Comparison of ENCODE assay signal across 18 cellular contexts in genomic region chr7:43694399-43694748, GRCh38. TPM values are rescaled to one million over a fixed set of nuclear protein-coding genes. Genes with fewer than 3 reads are reported as not detected.
DNase-seq lines count a peak whose midpoint lies in the region; ATAC-seq, FAIRE-seq and TF ChIP-seq lines count a peak whose summit lies in the region.
"Had no signal": no experiment of that assay in that cellular context is flagged by ENCODE, and none has a peak within 500 bp of the region (broad histone marks: within the 10 kb centered on the region; RNA-seq: fewer than 3 reads in every experiment).

No MANE protein-coding gene starts in this region.

- WGBS in ovary, 3 donors = 78 to 94% (median 93%) methylated on average over 2 of the region's 2 CpGs

- peak; percentile 37 for FAIRE-seq in astrocyte (lab: Jason Lieb, UNC)

- TF ChIP-seq EP300 in ovary (IDR thresholded peaks at IDR 0.05) = no peak

- H3K9me3 ChIP-seq in astrocyte (ENCODE audit: insufficient read depth, low read depth, low read length) (no peaks in the 10 kb centered on the region), ovary (no peaks in the 10 kb centered on the region)

- H3K4me3 ChIP-seq in ACC112 (ENCODE audit: low read depth, low read length) = peak overlapping the region; percentile 57
- no peak overlapping the region for H3K4me3 ChIP-seq in HFF-Myc (replicated peaks; ENCODE audit: low read depth, low read length)
- H3K4me3 ChIP-seq in astrocyte (ENCODE audit: insufficient read depth, low read depth, low read length) = peak overlapping the region; percentile 15
- H3K4me3 ChIP-seq in ovary = no peak overlapping the region

- H3K27ac ChIP-seq in ACC112 (ENCODE audit: low read depth, low read length) (peak overlapping the region; percentile 98), astrocyte (ENCODE audit: low read depth, low read length) (peak overlapping the region; percentile 87), foreskin keratinocyte (no peak overlapping the region), ovary (no peak overlapping the region)

- no peaks in the 10 kb centered on the region for H3K36me3 ChIP-seq in ACC112 (ENCODE audit: insufficient read depth, low read length)
- H3K36me3 ChIP-seq in astrocyte (ENCODE audit: insufficient read depth, low read length) = no peaks in the 10 kb centered on the region
- no peaks in the 10 kb centered on the region for H3K36me3 ChIP-seq in ovary

- peak overlapping the region; percentile 58 for H3K9ac ChIP-seq in astrocyte (ENCODE audit: low read length)

- H2AFZ ChIP-seq in ACC112 (ENCODE audit: low read length, unreplicated experiment) = peak overlapping the region; percentile 47
- H2AFZ ChIP-seq in astrocyte (ENCODE audit: low read depth, low read length) = no peak overlapping the region

- no peaks in the 10 kb centered on the region for H3K9me3 Mint-ChIP-seq in astrocyte (ENCODE audit: unreplicated experiment)
- H3K9me3 Mint-ChIP-seq: type B pancreatic cell had no signal

- H3K79me2 ChIP-seq in ACC112 (ENCODE audit: control insufficient read depth, insufficient read depth, low read length, unreplicated experiment) = peaks cover 71% of the 10 kb centered on the region
- H3K79me2 ChIP-seq in astrocyte (ENCODE audit: insufficient read depth, low read length) = peaks cover 87% of the 10 kb centered on the region

- H3K27me3 ChIP-seq in ACC112 (ENCODE audit: insufficient read depth, low read length) (no peaks in the 10 kb centered on the region), astrocyte (ENCODE audit: insufficient read depth, low read length) (no peaks in the 10 kb centered on the region), foreskin keratinocyte (no peaks in the 10 kb centered on the region), ovary (no peaks in the 10 kb centered on the region)

- peak overlapping the region; percentile 79 for H3K4me2 ChIP-seq in astrocyte (ENCODE audit: low read length)

- no peak for TF ChIP-seq CTCF in HFF-Myc (IDR thresholded peaks at IDR 0.05; ENCODE audit: low read depth, low read length, missing control alignments)
- no peak for TF ChIP-seq CTCF in astrocyte (IDR thresholded peaks at IDR 0.05; ENCODE audit: insufficient read depth, low read depth, low read length)
- TF ChIP-seq CTCF in foreskin keratinocyte (conservative IDR thresholded peaks at IDR 0.05) = no peak
- no peak for TF ChIP-seq CTCF in ovary (IDR thresholded peaks at IDR 0.05)

- no peak for ATAC-seq in foreskin keratinocyte
- no peak for ATAC-seq in HG02588 (IDR thresholded peaks at IDR 0.05; ENCODE audit: unreplicated experiment)

- no peak overlapping the region for H3K4me3 Mint-ChIP-seq in astrocyte (ENCODE audit: unreplicated experiment)
- H3K4me3 Mint-ChIP-seq: B cell, type B pancreatic cell had no signal

- intact Hi-C loops in ovary (cut with DNase I) = no loop called here

- no peak overlapping the region for H3K27ac Mint-ChIP-seq in astrocyte (ENCODE audit: unreplicated experiment)
- H3K27ac Mint-ChIP-seq: B cell, type B pancreatic cell had no signal

- H4K20me1 ChIP-seq in astrocyte (ENCODE audit: insufficient read depth, low read length) = no peaks in the 10 kb centered on the region

- peak; percentile 67 for DNase-seq in HFF-Myc (ENCODE audit: extremely low read depth, low read depth)
- peak; percentile 90 for DNase-seq in astrocyte (ENCODE audit: low read depth)
- peak; percentile 29 to 63 for DNase-seq in foreskin keratinocyte
- no peak for DNase-seq in H4 (ENCODE audit: low spot score)
- DNase-seq in ovary = no peak
- DNase-seq in NCI-H2029 treated with DMSO at 0.1 percent for 48 hours (lab: John Stamatoyannopoulos, UW) = no peak
- DNase-seq: activated CD8-positive, alpha-beta memory T cell treated with anti-CD3 and anti-CD28 coated beads for 24 hours; activated naive CD4-positive, alpha-beta T cell; midbrain; NCI-H1417; NCI-H510A; occipital lobe; RPMI8226; stimulated activated CD8-positive, alpha-beta memory T cell treated with anti-CD3 and anti-CD28 coated beads, Interleukin-4, amount 100 ng/mL, for 48 hours had no signal

- no peaks in the 10 kb centered on the region for H3K36me3 Mint-ChIP-seq in astrocyte (ENCODE audit: low read depth, unreplicated experiment)
- H3K36me3 Mint-ChIP-seq: type B pancreatic cell had no signal

- peaks cover 6% of the 10 kb centered on the region for H3K4me1 Mint-ChIP-seq in astrocyte (ENCODE audit: low read depth, unreplicated experiment)

- peaks cover 66% of the 10 kb centered on the region for H3K4me1 ChIP-seq in ACC112 (ENCODE audit: control insufficient read depth, insufficient read depth, low read length, unreplicated experiment)
- peaks cover 30% of the 10 kb centered on the region for H3K4me1 ChIP-seq in astrocyte (ENCODE audit: insufficient read depth, low read length)
- peaks cover 25% of the 10 kb centered on the region for H3K4me1 ChIP-seq in foreskin keratinocyte
- H3K4me1 ChIP-seq in ovary (ENCODE audit: insufficient read depth) = peaks cover 4% of the 10 kb centered on the region

- H3K27me3 Mint-ChIP-seq in astrocyte (ENCODE audit: low read depth, unreplicated experiment) = no peaks in the 10 kb centered on the region
- H3K27me3 Mint-ChIP-seq: B cell, type B pancreatic cell had no signal

- TF ChIP-seq POLR2A in ovary (IDR thresholded peaks at IDR 0.05) = no peak

RNA-seq across cellular contexts. Expression of gene COA1, which starts 34.9 kb away (rescaled TPM):
- total RNA-seq in astrocyte (47.0 and 50.1 TPM in 2 replicates), foreskin keratinocyte (55.8 and 62.8 TPM in 2 replicates), ovary (10 to 100 TPM; 45.4 to 67.7 (median 51.8) TPM)
- polyA plus RNA-seq in foreskin keratinocyte (67.9 and 83.1 TPM in 2 replicates), ovary (10 to 100 TPM; 33.2 to 41.8 TPM)
- 117 and 154 TPM in 2 replicates for total RNA-seq in H4 (2014; rRNA removed; shearing (Covaris generic))

Comparison
In these comparisons a context has a peak if more than half of its experiments do, and no peak if none do; other contexts are left out.
1. H3K27ac ChIP-seq: peak in ACC112 (single experiment) and astrocyte (single experiment); none in foreskin keratinocyte (single experiment) and ovary (0 of 2).
2. H3K4me3 ChIP-seq: peak in ACC112 (single experiment) and astrocyte (single experiment); none in HFF-Myc (single experiment) and ovary (single experiment).
3. DNase-seq: peak in HFF-Myc (single experiment), astrocyte (single experiment) and foreskin keratinocyte (2 of 2); none in H4 (single experiment), ovary (0 of 5) and NCI-H2029 treated with DMSO at 0.1 percent for 48 hours (single experiment).